ENCODE assay signal across 2 cellular contexts in the genomic region with DNA sequence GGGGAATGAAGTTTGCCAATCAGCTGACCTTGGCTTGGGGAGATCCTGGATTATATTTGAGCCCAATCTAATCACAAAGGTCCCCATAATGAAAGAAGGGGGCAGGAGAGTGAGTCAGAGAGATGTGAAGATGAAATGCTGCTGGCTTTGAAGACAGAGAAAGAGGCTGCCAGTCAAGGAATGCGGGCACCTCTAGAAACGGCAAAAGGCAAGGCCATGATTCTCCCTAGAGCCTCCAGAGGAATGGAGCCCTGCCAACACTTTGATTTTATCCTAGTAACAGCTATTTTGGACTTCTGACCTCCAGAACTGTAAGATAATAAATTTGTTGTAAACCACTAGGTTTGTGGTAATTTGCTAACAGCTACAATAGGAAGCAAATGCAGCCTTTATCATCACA.
TF ChIP-seq lines count a peak whose summit lies in the region.

No MANE protein-coding gene starts in this region.

TF ChIP-seq in IMR-90, 13 proteins besides CTCF, POLR2A, EP300 and RAD21:
- no peak for TF ChIP-seq RCOR1 (IDR thresholded peaks at IDR 0.05; ENCODE audit: insufficient replicate concordance, low read length)
- TF ChIP-seq MAFK (IDR thresholded peaks at IDR 0.05; ENCODE audit: low read depth, low read length) = no peak
- no peak for TF ChIP-seq BHLHE40 (IDR thresholded peaks at IDR 0.05; ENCODE audit: low read depth, low read length)
- no peak for TF ChIP-seq RFX5 (IDR thresholded peaks at IDR 0.05; ENCODE audit: low read depth, low read length)
- TF ChIP-seq CEBPB (IDR thresholded peaks at IDR 0.05; ENCODE audit: low read depth, low read length) = no peak
- TF ChIP-seq MAZ (IDR thresholded peaks at IDR 0.05; ENCODE audit: borderline replicate concordance, low read depth, low read length) = no peak
- TF ChIP-seq, protein P1, sequence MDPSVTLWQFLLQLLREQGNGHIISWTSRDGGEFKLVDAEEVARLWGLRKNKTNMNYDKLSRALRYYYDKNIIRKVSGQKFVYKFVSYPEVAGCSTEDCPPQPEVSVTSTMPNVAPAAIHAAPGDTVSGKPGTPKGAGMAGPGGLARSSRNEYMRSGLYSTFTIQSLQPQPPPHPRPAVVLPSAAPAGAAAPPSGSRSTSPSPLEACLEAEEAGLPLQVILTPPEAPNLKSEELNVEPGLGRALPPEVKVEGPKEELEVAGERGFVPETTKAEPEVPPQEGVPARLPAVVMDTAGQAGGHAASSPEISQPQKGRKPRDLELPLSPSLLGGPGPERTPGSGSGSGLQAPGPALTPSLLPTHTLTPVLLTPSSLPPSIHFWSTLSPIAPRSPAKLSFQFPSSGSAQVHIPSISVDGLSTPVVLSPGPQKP (IDR thresholded peaks at IDR 0.05; ENCODE audit: borderline replicate concordance, low read depth, low read length) = no peak
- TF ChIP-seq SMC3 (IDR thresholded peaks at IDR 0.05; ENCODE audit: low read depth, low read length) = no peak
- no peak for TF ChIP-seq NFE2L2 (IDR thresholded peaks at IDR 0.05; ENCODE audit: low read depth, low read length)
- TF ChIP-seq MXI1 (IDR thresholded peaks at IDR 0.05; ENCODE audit: borderline replicate concordance, low read depth, low read length) = no peak
- TF ChIP-seq CHD1 (IDR thresholded peaks at IDR 0.05; ENCODE audit: low read depth, low read length) = no peak
- TF ChIP-seq FOS (IDR thresholded peaks at IDR 0.05; ENCODE audit: low read depth, low read length) = no peak
- TF ChIP-seq, protein P2, sequence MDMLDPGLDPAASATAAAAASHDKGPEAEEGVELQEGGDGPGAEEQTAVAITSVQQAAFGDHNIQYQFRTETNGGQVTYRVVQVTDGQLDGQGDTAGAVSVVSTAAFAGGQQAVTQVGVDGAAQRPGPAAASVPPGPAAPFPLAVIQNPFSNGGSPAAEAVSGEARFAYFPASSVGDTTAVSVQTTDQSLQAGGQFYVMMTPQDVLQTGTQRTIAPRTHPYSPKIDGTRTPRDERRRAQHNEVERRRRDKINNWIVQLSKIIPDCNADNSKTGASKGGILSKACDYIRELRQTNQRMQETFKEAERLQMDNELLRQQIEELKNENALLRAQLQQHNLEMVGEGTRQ (IDR thresholded peaks at IDR 0.05; ENCODE audit: low read depth, low read length) = no peak

TF ChIP-seq in WTC11, 78 proteins besides CTCF, POLR2A, EP300 and RAD21:
- TF ChIP-seq TEAD4 (CRISPR knock-in tag; IDR thresholded peaks at IDR 0.05) = no peak
- TF ChIP-seq, protein P3, sequence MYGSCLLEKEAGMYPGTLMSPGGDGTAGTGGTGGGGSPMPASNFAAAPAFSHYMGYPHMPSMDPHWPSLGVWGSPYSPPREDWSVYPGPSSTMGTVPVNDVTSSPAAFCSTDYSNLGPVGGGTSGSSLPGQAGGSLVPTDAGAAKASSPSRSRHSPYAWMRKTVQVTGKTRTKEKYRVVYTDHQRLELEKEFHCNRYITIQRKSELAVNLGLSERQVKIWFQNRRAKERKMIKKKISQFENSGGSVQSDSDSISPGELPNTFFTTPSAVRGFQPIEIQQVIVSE (CRISPR knock-in tag; IDR thresholded peaks at IDR 0.05; ENCODE audit: borderline replicate concordance) = no peak
- TF ChIP-seq, protein P4, sequence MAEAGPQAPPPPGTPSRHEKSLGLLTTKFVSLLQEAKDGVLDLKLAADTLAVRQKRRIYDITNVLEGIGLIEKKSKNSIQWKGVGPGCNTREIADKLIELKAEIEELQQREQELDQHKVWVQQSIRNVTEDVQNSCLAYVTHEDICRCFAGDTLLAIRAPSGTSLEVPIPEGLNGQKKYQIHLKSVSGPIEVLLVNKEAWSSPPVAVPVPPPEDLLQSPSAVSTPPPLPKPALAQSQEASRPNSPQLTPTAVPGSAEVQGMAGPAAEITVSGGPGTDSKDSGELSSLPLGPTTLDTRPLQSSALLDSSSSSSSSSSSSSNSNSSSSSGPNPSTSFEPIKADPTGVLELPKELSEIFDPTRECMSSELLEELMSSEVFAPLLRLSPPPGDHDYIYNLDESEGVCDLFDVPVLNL (CRISPR knock-in tag; IDR thresholded peaks at IDR 0.05; ENCODE audit: borderline replicate concordance, low read depth) = no peak
- no peak for TF ChIP-seq FOXK1 (CRISPR knock-in tag; IDR thresholded peaks at IDR 0.05)
- TF ChIP-seq, protein P5, sequence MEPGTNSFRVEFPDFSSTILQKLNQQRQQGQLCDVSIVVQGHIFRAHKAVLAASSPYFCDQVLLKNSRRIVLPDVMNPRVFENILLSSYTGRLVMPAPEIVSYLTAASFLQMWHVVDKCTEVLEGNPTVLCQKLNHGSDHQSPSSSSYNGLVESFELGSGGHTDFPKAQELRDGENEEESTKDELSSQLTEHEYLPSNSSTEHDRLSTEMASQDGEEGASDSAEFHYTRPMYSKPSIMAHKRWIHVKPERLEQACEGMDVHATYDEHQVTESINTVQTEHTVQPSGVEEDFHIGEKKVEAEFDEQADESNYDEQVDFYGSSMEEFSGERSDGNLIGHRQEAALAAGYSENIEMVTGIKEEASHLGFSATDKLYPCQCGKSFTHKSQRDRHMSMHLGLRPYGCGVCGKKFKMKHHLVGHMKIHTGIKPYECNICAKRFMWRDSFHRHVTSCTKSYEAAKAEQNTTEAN (CRISPR knock-in tag; IDR thresholded peaks at IDR 0.05) = no peak
- TF ChIP-seq ZNF423 (CRISPR knock-in tag; IDR thresholded peaks at IDR 0.05) = no peak
- TF ChIP-seq ZNF232 (CRISPR knock-in tag; IDR thresholded peaks at IDR 0.05) = no peak
- TF ChIP-seq FOXJ3 (CRISPR knock-in tag; IDR thresholded peaks at IDR 0.05; ENCODE audit: borderline replicate concordance) = no peak
- TF ChIP-seq ZNF263 (CRISPR knock-in tag; IDR thresholded peaks at IDR 0.05; ENCODE audit: low read depth) = no peak
- TF ChIP-seq ZNF138 (CRISPR knock-in tag; conservative IDR thresholded peaks at IDR 0.05) = no peak
- TF ChIP-seq, protein P6, sequence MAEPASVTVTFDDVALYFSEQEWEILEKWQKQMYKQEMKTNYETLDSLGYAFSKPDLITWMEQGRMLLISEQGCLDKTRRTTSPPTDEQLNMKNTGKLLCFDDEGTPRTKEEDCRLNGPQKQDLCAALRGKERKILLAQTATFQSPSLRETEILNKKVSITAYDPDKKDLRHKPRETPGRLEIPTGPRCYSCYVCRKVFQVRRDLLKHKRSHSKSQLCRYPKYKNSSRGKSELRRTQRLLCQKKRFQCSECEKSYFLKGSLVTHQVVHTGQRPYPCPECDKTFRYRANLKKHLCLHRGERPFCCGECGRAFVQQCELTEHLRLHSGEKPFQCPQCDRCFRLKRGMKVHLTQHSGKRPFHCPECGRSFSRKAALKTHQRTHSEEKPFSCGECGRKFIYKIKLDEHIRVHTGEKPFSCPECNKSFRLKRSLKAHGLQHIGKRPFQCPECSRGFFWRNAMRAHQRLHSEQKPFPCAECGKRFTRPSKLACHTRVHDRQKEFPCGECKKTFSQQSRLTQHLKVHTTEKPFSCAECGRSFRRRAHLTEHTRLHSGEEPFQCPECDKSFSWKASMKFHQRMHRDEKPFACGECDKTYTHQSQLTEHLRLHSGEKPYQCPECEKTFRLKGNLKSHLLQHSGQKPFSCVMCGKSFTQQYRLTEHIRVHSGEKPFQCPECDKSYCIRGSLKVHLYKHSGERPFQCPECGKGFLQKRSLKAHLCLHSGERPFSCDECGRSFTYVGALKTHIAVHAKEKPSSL (CRISPR knock-in tag; conservative IDR thresholded peaks at IDR 0.05) = no peak
- TF ChIP-seq, protein P7, sequence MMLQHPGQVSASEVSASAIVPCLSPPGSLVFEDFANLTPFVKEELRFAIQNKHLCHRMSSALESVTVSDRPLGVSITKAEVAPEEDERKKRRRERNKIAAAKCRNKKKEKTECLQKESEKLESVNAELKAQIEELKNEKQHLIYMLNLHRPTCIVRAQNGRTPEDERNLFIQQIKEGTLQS (CRISPR knock-in tag; conservative IDR thresholded peaks at IDR 0.05) = no peak
- no peak for TF ChIP-seq CREM (CRISPR knock-in tag; IDR thresholded peaks at IDR 0.05)
- no peak for TF ChIP-seq KAT7 (CRISPR knock-in tag; IDR thresholded peaks at IDR 0.05; ENCODE audit: borderline replicate concordance)
- TF ChIP-seq, protein P8, sequence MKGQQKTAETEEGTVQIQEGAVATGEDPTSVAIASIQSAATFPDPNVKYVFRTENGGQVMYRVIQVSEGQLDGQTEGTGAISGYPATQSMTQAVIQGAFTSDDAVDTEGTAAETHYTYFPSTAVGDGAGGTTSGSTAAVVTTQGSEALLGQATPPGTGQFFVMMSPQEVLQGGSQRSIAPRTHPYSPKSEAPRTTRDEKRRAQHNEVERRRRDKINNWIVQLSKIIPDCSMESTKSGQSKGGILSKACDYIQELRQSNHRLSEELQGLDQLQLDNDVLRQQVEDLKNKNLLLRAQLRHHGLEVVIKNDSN (CRISPR knock-in tag; IDR thresholded peaks at IDR 0.05) = no peak
- TF ChIP-seq GRHL2 (CRISPR knock-in tag; IDR thresholded peaks at IDR 0.05; ENCODE audit: insufficient replicate concordance, severe bottlenecking) = no peak
- no peak for TF ChIP-seq CBFB (CRISPR knock-in tag; IDR thresholded peaks at IDR 0.05; ENCODE audit: low read depth)
- no peak for TF ChIP-seq NR2C2 (CRISPR knock-in tag; IDR thresholded peaks at IDR 0.05)
- TF ChIP-seq ZNF121 (CRISPR knock-in tag; IDR thresholded peaks at IDR 0.05) = no peak
TF ChIP-seq in WTC11: peak in this region for 0.
